Comparison of ENCODE assay signal across 1 cellular context in genomic region chr9:120875954-120876841, GRCh38.
TF ChIP-seq lines count a peak whose summit lies in the region.

No MANE protein-coding gene starts in this region.

TF ChIP-seq in HepG2, 621 proteins besides CTCF, POLR2A, EP300 and RAD21 (continued from another document and continues in another):
- no peak for TF ChIP-seq ZNF280D (CRISPR knock-in tag; IDR thresholded peaks at IDR 0.05)
- no peak for TF ChIP-seq CREBL2 (CRISPR knock-in tag; IDR thresholded peaks at IDR 0.05; ENCODE audit: borderline replicate concordance)
- TF ChIP-seq ZSCAN25 (CRISPR knock-in tag; IDR thresholded peaks at IDR 0.05) = 0 out of 2 replicates have a peak, but pooled peaks have one; percentile 32
- peak; percentile 70 for TF ChIP-seq MAZ (IDR thresholded peaks at IDR 0.05; ENCODE audit: borderline replicate concordance, low read depth, low read length)
- TF ChIP-seq MAZ (CRISPR knock-in tag; IDR thresholded peaks at IDR 0.05; ENCODE audit: low read depth) = peak; percentile 78
- no peak for TF ChIP-seq ATF7 (IDR thresholded peaks at IDR 0.05)
- TF ChIP-seq ATF7 (CRISPR knock-in tag; IDR thresholded peaks at IDR 0.05) = no peak
- TF ChIP-seq MYPOP (CRISPR knock-in tag; IDR thresholded peaks at IDR 0.05) = peak; percentile 80; the same call in 1 of the 2 replicates
- TF ChIP-seq MLXIP (CRISPR knock-in tag; IDR thresholded peaks at IDR 0.05; ENCODE audit: borderline replicate concordance) = no peak
- TF ChIP-seq TAF1 (CRISPR knock-in tag; IDR thresholded peaks at IDR 0.05) = peak; percentile 40; the same call in 1 of the 2 replicates
- 0 out of 2 replicates have a peak, but pooled peaks have one; percentile 47 for TF ChIP-seq THAP7 (CRISPR knock-in tag; IDR thresholded peaks at IDR 0.05)
- TF ChIP-seq NFE2L2 (IDR thresholded peaks at IDR 0.05; ENCODE audit: low read length) = no peak
- TF ChIP-seq PITX1 (CRISPR knock-in tag; IDR thresholded peaks at IDR 0.05) = no peak
- no peak for TF ChIP-seq GABPA (IDR thresholded peaks at IDR 0.05; ENCODE audit: low read depth, low read length)
- peak; percentile 60 for TF ChIP-seq GABPA (CRISPR knock-in tag; IDR thresholded peaks at IDR 0.05; ENCODE audit: low read depth)
- no peak for TF ChIP-seq BHLHE40 (IDR thresholded peaks at IDR 0.05; ENCODE audit: low read length)
- no peak for TF ChIP-seq RFXANK (CRISPR knock-in tag; IDR thresholded peaks at IDR 0.05)
- no peak for TF ChIP-seq RARG (CRISPR knock-in tag; IDR thresholded peaks at IDR 0.05; ENCODE audit: low read depth)
- no peak for TF ChIP-seq MIER3 (CRISPR knock-in tag; IDR thresholded peaks at IDR 0.05; ENCODE audit: borderline replicate concordance)
- no peak for TF ChIP-seq PPARG (CRISPR knock-in tag; conservative IDR thresholded peaks at IDR 0.05)
- no peak for TF ChIP-seq TEAD3 (CRISPR knock-in tag; optimal IDR thresholded peaks at IDR 0.05; ENCODE audit: borderline replicate concordance)
- no peak for TF ChIP-seq CREM (IDR thresholded peaks at IDR 0.05)
- TF ChIP-seq CREM (CRISPR knock-in tag; IDR thresholded peaks at IDR 0.05) = no peak
- no peak for TF ChIP-seq NR2C2 (CRISPR knock-in tag; IDR thresholded peaks at IDR 0.05; ENCODE audit: borderline replicate concordance)
- TF ChIP-seq ZNF281 (CRISPR knock-in tag; IDR thresholded peaks at IDR 0.05; ENCODE audit: borderline replicate concordance) = no peak
- TF ChIP-seq ZNF713 (CRISPR knock-in tag; IDR thresholded peaks at IDR 0.05) = no peak
- no peak for TF ChIP-seq CBX1 (IDR thresholded peaks at IDR 0.05; ENCODE audit: low read depth)
- no peak for TF ChIP-seq MATR3 (CRISPR knock-in tag; IDR thresholded peaks at IDR 0.05)
- no peak; the same call in 1 of the 2 replicates for TF ChIP-seq GATAD2A (CRISPR knock-in tag; IDR thresholded peaks at IDR 0.05)
- no peak; the same call in 1 of the 2 replicates for TF ChIP-seq ZNF329 (CRISPR knock-in tag; IDR thresholded peaks at IDR 0.05; ENCODE audit: low read depth)
- TF ChIP-seq IRX3 (CRISPR knock-in tag; IDR thresholded peaks at IDR 0.05; ENCODE audit: borderline replicate concordance, low read depth) = no peak
- TF ChIP-seq ZZZ3 (CRISPR knock-in tag; IDR thresholded peaks at IDR 0.05; ENCODE audit: borderline replicate concordance) = no peak
- TF ChIP-seq JUND (CRISPR knock-in tag; IDR thresholded peaks at IDR 0.05) = no peak
- TF ChIP-seq TBX2 (CRISPR knock-in tag; IDR thresholded peaks at IDR 0.05; ENCODE audit: borderline replicate concordance) = 0 out of 2 replicates have a peak, but pooled peaks have one; percentile 38
- no peak for TF ChIP-seq ZNF3 (CRISPR knock-in tag; IDR thresholded peaks at IDR 0.05)
- TF ChIP-seq ETS1 (CRISPR knock-in tag; IDR thresholded peaks at IDR 0.05) = no peak
- TF ChIP-seq THAP11 (CRISPR knock-in tag; IDR thresholded peaks at IDR 0.05) = peak; percentile 17; the same call in 1 of the 2 replicates
- TF ChIP-seq RFXAP (CRISPR knock-in tag; IDR thresholded peaks at IDR 0.05; ENCODE audit: borderline replicate concordance) = no peak
- 0 out of 2 replicates have a peak, but pooled peaks have one; percentile 47 for TF ChIP-seq ZSCAN5A (CRISPR knock-in tag; IDR thresholded peaks at IDR 0.05; ENCODE audit: borderline replicate concordance)
- TF ChIP-seq THAP9 (CRISPR knock-in tag; IDR thresholded peaks at IDR 0.05; ENCODE audit: borderline replicate concordance) = no peak
- TF ChIP-seq NFKBIZ (CRISPR knock-in tag; IDR thresholded peaks at IDR 0.05) = no peak
- no peak for TF ChIP-seq SMAD9 (CRISPR knock-in tag; IDR thresholded peaks at IDR 0.05)
- peak; percentile 97 for TF ChIP-seq SRSF1 (optimal IDR thresholded peaks at IDR 0.05; ENCODE audit: low read depth, low read length)
- peak; percentile 44; the same call in 1 of the 2 replicates for TF ChIP-seq ZNF746 (CRISPR knock-in tag; IDR thresholded peaks at IDR 0.05)
- no peak for TF ChIP-seq ZNF17 (CRISPR knock-in tag; IDR thresholded peaks at IDR 0.05)
- 0 out of 2 replicates have a peak, but pooled peaks have one; percentile 10 for TF ChIP-seq ZNF274 (CRISPR knock-in tag; IDR thresholded peaks at IDR 0.05)
- no peak; the same call in 1 of the 2 replicates for TF ChIP-seq ZIK1 (CRISPR knock-in tag; IDR thresholded peaks at IDR 0.05; ENCODE audit: borderline replicate concordance, low read depth)
- no peak for TF ChIP-seq FLYWCH1 (CRISPR knock-in tag; IDR thresholded peaks at IDR 0.05)
- TF ChIP-seq SP5 (CRISPR knock-in tag; IDR thresholded peaks at IDR 0.05; ENCODE audit: borderline replicate concordance, low read depth) = no peak
- peak; percentile 71 for TF ChIP-seq AGO2 (optimal IDR thresholded peaks at IDR 0.05; ENCODE audit: low read depth, low read length)
- no peak for TF ChIP-seq TAF15 (IDR thresholded peaks at IDR 0.05; ENCODE audit: low read depth, low read length, poor library complexity, severe bottlenecking)
- no peak for TF ChIP-seq SRSF9 (IDR thresholded peaks at IDR 0.05; ENCODE audit: borderline replicate concordance, insufficient read depth, low read depth, low read length, poor library complexity, severe bottlenecking)
- TF ChIP-seq NONO (IDR thresholded peaks at IDR 0.05) = no peak
- 0 out of 2 replicates have a peak, but pooled peaks have one; percentile 35 for TF ChIP-seq NONO (CRISPR knock-in tag; conservative IDR thresholded peaks at IDR 0.05)
- 0 out of 2 replicates have a peak, but pooled peaks have one; percentile 45 for TF ChIP-seq ZNF776 (CRISPR knock-in tag; IDR thresholded peaks at IDR 0.05)
